Comparison of ENCODE assay signal across 1 cellular context in the genomic region with DNA sequence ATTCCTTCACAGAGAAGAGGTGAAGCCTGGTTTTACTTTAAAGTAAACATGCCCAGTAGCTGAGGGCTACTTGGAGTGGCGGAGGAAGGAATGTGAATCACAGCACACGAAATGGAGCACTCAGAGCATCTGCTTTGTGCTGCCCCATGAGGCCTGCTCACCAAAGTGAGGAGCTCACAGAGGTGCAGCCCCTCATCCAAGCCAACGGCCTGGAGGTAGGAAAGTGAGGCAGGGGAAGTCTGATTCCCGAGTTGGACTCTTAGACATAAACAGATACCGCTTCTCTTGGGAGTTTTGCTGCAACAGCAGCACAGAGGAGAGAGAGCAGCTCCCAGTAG.
TF ChIP-seq lines count a peak whose summit lies in the region.

No MANE protein-coding gene starts in this region.

TF ChIP-seq in HepG2, 621 proteins besides CTCF, POLR2A, EP300 and RAD21:
- TF ChIP-seq FOXA1 (IDR thresholded peaks at IDR 0.05) (no peak), FOXA1 (CRISPR knock-in tag; IDR thresholded peaks at IDR 0.05) (peak; percentile 31; the same call in 1 of the 2 replicates), KLF16 (CRISPR knock-in tag; IDR thresholded peaks at IDR 0.05) (no peak), PHF20 (CRISPR knock-in tag; IDR thresholded peaks at IDR 0.05) (0 out of 2 replicates have a peak, but pooled peaks have one; percentile 0), ZNF367 (CRISPR knock-in tag; IDR thresholded peaks at IDR 0.05; ENCODE audit: borderline replicate concordance) (no peak), MTF2 (CRISPR knock-in tag; IDR thresholded peaks at IDR 0.05; ENCODE audit: borderline replicate concordance) (no peak), PAWR (CRISPR knock-in tag; IDR thresholded peaks at IDR 0.05; ENCODE audit: borderline replicate concordance) (no peak), DPF2 (CRISPR knock-in tag; IDR thresholded peaks at IDR 0.05; ENCODE audit: borderline replicate concordance, low read depth) (no peak)
- TF ChIP-seq, protein P1, sequence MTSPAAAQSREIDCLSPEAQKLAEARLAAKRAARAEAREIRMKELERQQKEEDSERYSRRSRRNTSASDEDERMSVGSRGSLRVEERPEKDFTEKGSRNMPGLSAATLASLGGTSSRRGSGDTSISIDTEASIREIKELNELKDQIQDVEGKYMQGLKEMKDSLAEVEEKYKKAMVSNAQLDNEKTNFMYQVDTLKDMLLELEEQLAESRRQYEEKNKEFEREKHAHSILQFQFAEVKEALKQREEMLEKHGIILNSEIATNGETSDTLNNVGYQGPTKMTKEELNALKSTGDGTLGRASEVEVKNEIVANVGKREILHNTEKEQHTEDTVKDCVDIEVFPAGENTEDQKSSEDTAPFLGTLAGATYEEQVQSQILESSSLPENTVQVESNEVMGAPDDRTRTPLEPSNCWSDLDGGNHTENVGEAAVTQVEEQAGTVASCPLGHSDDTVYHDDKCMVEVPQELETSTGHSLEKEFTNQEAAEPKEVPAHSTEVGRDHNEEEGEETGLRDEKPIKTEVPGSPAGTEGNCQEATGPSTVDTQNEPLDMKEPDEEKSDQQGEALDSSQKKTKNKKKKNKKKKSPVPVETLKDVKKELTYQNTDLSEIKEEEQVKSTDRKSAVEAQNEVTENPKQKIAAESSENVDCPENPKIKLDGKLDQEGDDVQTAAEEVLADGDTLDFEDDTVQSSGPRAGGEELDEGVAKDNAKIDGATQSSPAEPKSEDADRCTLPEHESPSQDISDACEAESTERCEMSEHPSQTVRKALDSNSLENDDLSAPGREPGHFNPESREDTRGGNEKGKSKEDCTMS (CRISPR knock-in tag; conservative IDR thresholded peaks at IDR 0.05) = no peak
- TF ChIP-seq, protein P2, sequence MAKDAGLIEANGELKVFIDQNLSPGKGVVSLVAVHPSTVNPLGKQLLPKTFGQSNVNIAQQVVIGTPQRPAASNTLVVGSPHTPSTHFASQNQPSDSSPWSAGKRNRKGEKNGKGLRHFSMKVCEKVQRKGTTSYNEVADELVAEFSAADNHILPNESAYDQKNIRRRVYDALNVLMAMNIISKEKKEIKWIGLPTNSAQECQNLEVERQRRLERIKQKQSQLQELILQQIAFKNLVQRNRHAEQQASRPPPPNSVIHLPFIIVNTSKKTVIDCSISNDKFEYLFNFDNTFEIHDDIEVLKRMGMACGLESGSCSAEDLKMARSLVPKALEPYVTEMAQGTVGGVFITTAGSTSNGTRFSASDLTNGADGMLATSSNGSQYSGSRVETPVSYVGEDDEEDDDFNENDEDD (CRISPR knock-in tag; IDR thresholded peaks at IDR 0.05; ENCODE audit: borderline replicate concordance) = no peak
